4 cellular contexts compared by ENCODE assay signal in genomic region chr3:189672346-189672745, GRCh38. TPM values are rescaled to one million over a fixed set of nuclear protein-coding genes. Genes with fewer than 3 reads are reported as not detected.
"Had no signal": no experiment of that assay in that cellular context is flagged by ENCODE, and none has a peak within 500 bp of the region (broad histone marks: within the 10 kb centered on the region; RNA-seq: fewer than 3 reads in every experiment).

No MANE protein-coding gene starts in this region.

RNA-seq across cellular contexts. Expression of gene TP63, which starts 41.2 kb away (rescaled TPM):
- total RNA-seq: naive thymus-derived CD8-positive, alpha-beta T cell; natural killer cell treated with Interleukin-12 subunit alpha and Interleukin-12 subunit beta and Interleukin-15 and Interleukin-18, amount 100 ng/mL, for 72 hours; pulmonary artery endothelial cell had no signal
- polyA plus RNA-seq: naive thymus-derived CD4-positive, alpha-beta T cell; naive thymus-derived CD8-positive, alpha-beta T cell had no signal
